In genomic region chr17:33012522-33013033, GRCh38 we compare ENCODE assay signal across 12 cellular contexts. TPM values are rescaled to one million over a fixed set of nuclear protein-coding genes. Genes with fewer than 3 reads are reported as not detected.
A peak's percentile ranks its signal among the peaks of the same experiment; 100 is the strongest.
DNase-seq lines count a peak whose midpoint lies in the region; ATAC-seq and TF ChIP-seq lines count a peak whose summit lies in the region.
"Had no signal": no experiment of that assay in that cellular context is flagged by ENCODE, and none has a peak within 500 bp of the region (broad histone marks: within the 10 kb centered on the region; RNA-seq: fewer than 3 reads in every experiment).

No MANE protein-coding gene starts in this region.

- intact Hi-C loops in sciatic nerve (cut with DNase I) = no loop called here
- intact Hi-C loops in CD8-positive, alpha-beta T cell (cut with DNase I, micrococcal nuclease) = no loop called here

- H3K4me1 Mint-ChIP-seq in CD8-positive, alpha-beta T cell (ENCODE audit: low read depth) = no peaks in the 10 kb centered on the region

- H3K4me3 ChIP-seq in SJSA1 (no peak overlapping the region), fibroblast of pulmonary artery (replicated peaks; ENCODE audit: low read depth, low read length) (no peak overlapping the region)
- H3K4me3 ChIP-seq in CD8-positive, alpha-beta T cell (ENCODE audit: low read depth, low read length) = no peak overlapping the region

- CTCF ChIA-PET in CD8-positive, alpha-beta T cell (lab: Charles Lee) = no interaction called here

- H3K27ac Mint-ChIP-seq in CD8-positive, alpha-beta T cell = no peak overlapping the region
- H3K27ac Mint-ChIP-seq: dendritic cell treated with granulocyte-macrophage colony-stimulating factor and Interleukin-4, amounts not matched to agents 40 ng/mL and 50 ng/mL, for 4 days; nephron had no signal

- H3K27me3 Mint-ChIP-seq in CD8-positive, alpha-beta T cell (ENCODE audit: low read depth) = peaks cover 13% of the 10 kb centered on the region
- H3K27me3 Mint-ChIP-seq: dendritic cell treated with granulocyte-macrophage colony-stimulating factor and Interleukin-4, amounts not matched to agents 40 ng/mL and 50 ng/mL, for 4 days had no signal

- H3K9me3 Mint-ChIP-seq in CD8-positive, alpha-beta T cell = no peaks in the 10 kb centered on the region
- H3K9me3 Mint-ChIP-seq: dendritic cell treated with granulocyte-macrophage colony-stimulating factor and Interleukin-4, amounts not matched to agents 40 ng/mL and 50 ng/mL, for 4 days; nephron had no signal

- TF ChIP-seq CTCF in fibroblast of pulmonary artery (IDR thresholded peaks at IDR 0.05; ENCODE audit: low read length, missing control alignments) = no peak
- no peak for TF ChIP-seq CTCF in CD8-positive, alpha-beta T cell (IDR thresholded peaks at IDR 0.05)

- H3K4me3 Mint-ChIP-seq in CD8-positive, alpha-beta T cell = no peak overlapping the region
- H3K4me3 Mint-ChIP-seq: dendritic cell treated with granulocyte-macrophage colony-stimulating factor and Interleukin-4, amounts not matched to agents 40 ng/mL and 50 ng/mL, for 4 days; nephron had no signal

- POLR2A ChIA-PET in CD8-positive, alpha-beta T cell (lab: Charles Lee) = no interaction called here

- H3K4me1 ChIP-seq in SJSA1 (replicated peaks) = peaks cover 15% of the 10 kb centered on the region
- no peaks in the 10 kb centered on the region for H3K4me1 ChIP-seq in CD8-positive, alpha-beta T cell (ENCODE audit: insufficient read depth, low read length)

- H3K36me3 Mint-ChIP-seq in CD8-positive, alpha-beta T cell = no peaks in the 10 kb centered on the region

- no peaks in the 10 kb centered on the region for H3K9me3 ChIP-seq in SJSA1 (replicated peaks)
- no peaks in the 10 kb centered on the region for H3K9me3 ChIP-seq in CD8-positive, alpha-beta T cell (ENCODE audit: low read length)

- ATAC-seq in sciatic nerve = no peak
- no peak for ATAC-seq in CD8-positive, alpha-beta T cell

- DNase-seq in GM04503 (ENCODE audit: low read depth) = peak; percentile 36
- DNase-seq in SJSA1 (ENCODE audit: low read depth in 1 of 2, low spot score in 2 of 2) = peak; percentile 69 to 89
- DNase-seq in fibroblast of pulmonary artery (ENCODE audit: low read depth) = peak; percentile 87
- peak; percentile 33 for DNase-seq in sciatic nerve (ENCODE audit: low spot score)
- DNase-seq in Kasumi-1 (lab: John Stamatoyannopoulos, UW) = no peak
- DNase-seq in CD8-positive, alpha-beta T cell = no peak
- DNase-seq in ureter (ENCODE audit: low spot score) = no peak
- no peak for DNase-seq in hippocampal formation (lab: John Stamatoyannopoulos, UW)
- DNase-seq: NCI-H748 treated with DMSO at 0.1 percent for 48 hours, T-helper 2 cell had no signal

- no peaks in the 10 kb centered on the region for H3K36me3 ChIP-seq in SJSA1
- no peaks in the 10 kb centered on the region for H3K36me3 ChIP-seq in CD8-positive, alpha-beta T cell (ENCODE audit: insufficient read depth, low read length)

- H3K27ac ChIP-seq in SJSA1 = peak overlapping the region; percentile 47
- no peak overlapping the region for H3K27ac ChIP-seq in CD8-positive, alpha-beta T cell (ENCODE audit: low read depth, low read length)

- no peaks in the 10 kb centered on the region for H3K27me3 ChIP-seq in SJSA1 (replicated peaks)
- no peaks in the 10 kb centered on the region for H3K27me3 ChIP-seq in CD8-positive, alpha-beta T cell (ENCODE audit: insufficient read depth, low read length)

RNA-seq across cellular contexts. Expression of gene SPACA3, which starts 20.9 kb away (rescaled TPM):
- not detected in 2 replicates for total RNA-seq in SJSA1 (2014; rRNA removed; shearing (Covaris generic))
- total RNA-seq in sciatic nerve = 1.2 TPM
- not detected for total RNA-seq in CD8-positive, alpha-beta T cell
- not detected for total RNA-seq in ureter

Comparison
In these comparisons a context has a peak if more than half of its experiments do, and no peak if none do; other contexts are left out.
1. DNase-seq: peak in GM04503 (single experiment), SJSA1 (2 of 2), fibroblast of pulmonary artery (single experiment) and sciatic nerve (single experiment); none in Kasumi-1 (0 of 2), CD8-positive, alpha-beta T cell (0 of 7), ureter (single experiment) and hippocampal formation (0 of 2).